Comparison of ENCODE assay signal across 1 cellular context in the genomic region with DNA sequence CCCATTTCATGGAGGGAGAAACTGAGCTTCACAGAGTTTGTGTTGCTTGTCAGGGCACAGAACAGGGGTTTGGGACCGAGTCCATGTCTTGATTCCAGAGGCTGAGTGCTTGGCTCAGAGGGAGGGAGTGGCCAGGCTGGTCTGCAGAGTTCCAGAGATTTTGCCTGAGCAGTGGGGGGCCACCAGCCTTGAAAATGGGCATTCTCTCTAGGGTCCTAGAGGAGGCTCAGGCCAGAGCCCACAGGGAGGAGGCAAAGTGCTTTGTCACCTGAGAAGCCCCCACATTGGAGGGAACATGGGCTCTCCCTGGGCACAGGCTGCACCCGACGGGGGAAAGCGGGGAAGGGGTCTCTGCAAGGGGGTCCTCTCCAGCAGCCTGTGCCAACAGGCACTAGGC.
TF ChIP-seq lines count a peak whose summit lies in the region.

No MANE protein-coding gene starts in this region.

TF ChIP-seq in WTC11, 78 proteins besides CTCF, POLR2A, EP300 and RAD21 (continued from another document):
- TF ChIP-seq, protein P1, sequence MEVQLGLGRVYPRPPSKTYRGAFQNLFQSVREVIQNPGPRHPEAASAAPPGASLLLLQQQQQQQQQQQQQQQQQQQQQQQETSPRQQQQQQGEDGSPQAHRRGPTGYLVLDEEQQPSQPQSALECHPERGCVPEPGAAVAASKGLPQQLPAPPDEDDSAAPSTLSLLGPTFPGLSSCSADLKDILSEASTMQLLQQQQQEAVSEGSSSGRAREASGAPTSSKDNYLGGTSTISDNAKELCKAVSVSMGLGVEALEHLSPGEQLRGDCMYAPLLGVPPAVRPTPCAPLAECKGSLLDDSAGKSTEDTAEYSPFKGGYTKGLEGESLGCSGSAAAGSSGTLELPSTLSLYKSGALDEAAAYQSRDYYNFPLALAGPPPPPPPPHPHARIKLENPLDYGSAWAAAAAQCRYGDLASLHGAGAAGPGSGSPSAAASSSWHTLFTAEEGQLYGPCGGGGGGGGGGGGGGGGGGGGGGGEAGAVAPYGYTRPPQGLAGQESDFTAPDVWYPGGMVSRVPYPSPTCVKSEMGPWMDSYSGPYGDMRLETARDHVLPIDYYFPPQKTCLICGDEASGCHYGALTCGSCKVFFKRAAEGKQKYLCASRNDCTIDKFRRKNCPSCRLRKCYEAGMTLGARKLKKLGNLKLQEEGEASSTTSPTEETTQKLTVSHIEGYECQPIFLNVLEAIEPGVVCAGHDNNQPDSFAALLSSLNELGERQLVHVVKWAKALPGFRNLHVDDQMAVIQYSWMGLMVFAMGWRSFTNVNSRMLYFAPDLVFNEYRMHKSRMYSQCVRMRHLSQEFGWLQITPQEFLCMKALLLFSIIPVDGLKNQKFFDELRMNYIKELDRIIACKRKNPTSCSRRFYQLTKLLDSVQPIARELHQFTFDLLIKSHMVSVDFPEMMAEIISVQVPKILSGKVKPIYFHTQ (CRISPR knock-in tag; IDR thresholded peaks at IDR 0.05): no peak
- TF ChIP-seq GRHL2 (CRISPR knock-in tag; IDR thresholded peaks at IDR 0.05; ENCODE audit: insufficient replicate concordance, severe bottlenecking) (no peak), ARID4B (CRISPR knock-in tag; IDR thresholded peaks at IDR 0.05; ENCODE audit: borderline replicate concordance) (no peak), FOXP1 (CRISPR knock-in tag; IDR thresholded peaks at IDR 0.05; ENCODE audit: borderline replicate concordance) (no peak), ZNF121 (CRISPR knock-in tag; IDR thresholded peaks at IDR 0.05) (no peak), NFYB (CRISPR knock-in tag; conservative IDR thresholded peaks at IDR 0.05; ENCODE audit: low read depth) (no peak), ZNF425 (CRISPR knock-in tag; conservative IDR thresholded peaks at IDR 0.05) (no peak), IRF2 (CRISPR knock-in tag; IDR thresholded peaks at IDR 0.05; ENCODE audit: borderline replicate concordance, low read depth) (no peak), ETV6 (CRISPR knock-in tag; IDR thresholded peaks at IDR 0.05) (no peak), ZNF416 (CRISPR knock-in tag; IDR thresholded peaks at IDR 0.05) (no peak), PRRX2 (CRISPR knock-in tag; IDR thresholded peaks at IDR 0.05) (no peak), FOXJ3 (CRISPR knock-in tag; IDR thresholded peaks at IDR 0.05; ENCODE audit: borderline replicate concordance) (no peak), GTF2I (CRISPR knock-in tag; conservative IDR thresholded peaks at IDR 0.05) (no peak), SP1 (CRISPR knock-in tag; conservative IDR thresholded peaks at IDR 0.05) (no peak), TCF7 (CRISPR knock-in tag; IDR thresholded peaks at IDR 0.05; ENCODE audit: low read depth) (no peak), TEAD4 (CRISPR knock-in tag; IDR thresholded peaks at IDR 0.05) (no peak), NR2C2 (CRISPR knock-in tag; IDR thresholded peaks at IDR 0.05) (no peak)
- TF ChIP-seq, protein P2, sequence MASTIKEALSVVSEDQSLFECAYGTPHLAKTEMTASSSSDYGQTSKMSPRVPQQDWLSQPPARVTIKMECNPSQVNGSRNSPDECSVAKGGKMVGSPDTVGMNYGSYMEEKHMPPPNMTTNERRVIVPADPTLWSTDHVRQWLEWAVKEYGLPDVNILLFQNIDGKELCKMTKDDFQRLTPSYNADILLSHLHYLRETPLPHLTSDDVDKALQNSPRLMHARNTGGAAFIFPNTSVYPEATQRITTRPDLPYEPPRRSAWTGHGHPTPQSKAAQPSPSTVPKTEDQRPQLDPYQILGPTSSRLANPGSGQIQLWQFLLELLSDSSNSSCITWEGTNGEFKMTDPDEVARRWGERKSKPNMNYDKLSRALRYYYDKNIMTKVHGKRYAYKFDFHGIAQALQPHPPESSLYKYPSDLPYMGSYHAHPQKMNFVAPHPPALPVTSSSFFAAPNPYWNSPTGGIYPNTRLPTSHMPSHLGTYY (CRISPR knock-in tag; IDR thresholded peaks at IDR 0.05): no peak
- TF ChIP-seq, protein P3, sequence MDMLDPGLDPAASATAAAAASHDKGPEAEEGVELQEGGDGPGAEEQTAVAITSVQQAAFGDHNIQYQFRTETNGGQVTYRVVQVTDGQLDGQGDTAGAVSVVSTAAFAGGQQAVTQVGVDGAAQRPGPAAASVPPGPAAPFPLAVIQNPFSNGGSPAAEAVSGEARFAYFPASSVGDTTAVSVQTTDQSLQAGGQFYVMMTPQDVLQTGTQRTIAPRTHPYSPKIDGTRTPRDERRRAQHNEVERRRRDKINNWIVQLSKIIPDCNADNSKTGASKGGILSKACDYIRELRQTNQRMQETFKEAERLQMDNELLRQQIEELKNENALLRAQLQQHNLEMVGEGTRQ (CRISPR knock-in tag; IDR thresholded peaks at IDR 0.05): no peak
